In the genomic region with DNA sequence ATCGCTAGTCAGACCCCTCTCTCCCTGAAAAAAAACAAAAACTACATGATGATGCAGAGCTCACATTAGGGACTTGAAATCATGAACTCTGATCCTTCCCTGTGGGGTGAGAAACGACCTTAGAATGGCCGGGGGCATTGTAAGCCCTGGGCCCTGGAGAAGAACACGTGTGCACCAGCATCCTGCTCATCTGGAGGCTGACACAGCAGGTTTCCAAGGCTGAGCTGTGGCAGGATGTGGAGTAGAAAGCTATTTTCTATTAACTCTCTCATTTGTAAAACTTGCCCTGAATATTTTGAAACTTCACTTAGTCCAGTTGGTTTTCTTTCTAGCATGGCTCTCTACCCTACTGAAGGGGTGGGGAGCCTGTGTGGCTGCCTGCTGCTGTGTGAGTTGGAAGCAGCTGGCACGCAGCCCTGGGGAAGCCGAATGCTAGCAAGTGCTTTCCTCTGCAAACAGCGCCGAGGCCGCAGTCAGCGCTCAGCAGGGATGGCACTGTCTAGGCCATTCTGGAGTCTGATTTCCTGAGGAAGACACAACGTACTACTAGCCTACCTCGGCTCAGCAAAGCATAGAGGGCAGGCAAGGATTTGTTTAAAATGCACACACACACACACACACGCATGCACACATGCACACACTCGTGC, we compare ENCODE assay signal across 20 cellular contexts. TPM values are rescaled to one million over a fixed set of nuclear protein-coding genes. Genes with fewer than 3 reads are reported as not detected.
DNase-seq lines count a peak whose midpoint lies in the region; ATAC-seq and TF ChIP-seq lines count a peak whose summit lies in the region.
"Had no signal": no experiment of that assay in that cellular context is flagged by ENCODE, and none has a peak within 500 bp of the region (broad histone marks: within the 10 kb centered on the region; RNA-seq: fewer than 3 reads in every experiment).

No MANE protein-coding gene starts in this region.

- ATAC-seq in lower lobe of right lung = no peak
- ATAC-seq in GM18868 (IDR thresholded peaks at IDR 0.05; ENCODE audit: unreplicated experiment) = no peak
- no peak for ATAC-seq in sciatic nerve
- ATAC-seq: GM12878, Panc1, WTC11 had no signal

- no peak overlapping the region for H4K12ac ChIP-seq in trophoblast cell (ENCODE audit: low read depth, low read length)

- TF ChIP-seq CTCF in brain (conservative IDR thresholded peaks at IDR 0.05) = no peak
- TF ChIP-seq CTCF in lower lobe of right lung (IDR thresholded peaks at IDR 0.05) = no peak

- no peaks in the 10 kb centered on the region for H3K27me3 ChIP-seq in trophoblast cell (ENCODE audit: insufficient read depth, low read length)
- H3K27me3 ChIP-seq in lower lobe of right lung (ENCODE audit: low read depth) = peaks cover 5% of the 10 kb centered on the region
- H3K27me3 ChIP-seq: sigmoid colon, tibial artery had no signal

- H3K4me2 ChIP-seq in trophoblast cell (ENCODE audit: low read length) = no peak overlapping the region

- intact Hi-C loops in lower lobe of right lung (cut with DNase I) = no loop called here
- intact Hi-C loops in sciatic nerve (cut with DNase I) = no loop called here

- no peak overlapping the region for H2BK120ac ChIP-seq in trophoblast cell (ENCODE audit: insufficient read depth, low read length, poor library complexity)

- H3K79me1 ChIP-seq in trophoblast cell (ENCODE audit: low read length) = no peaks in the 10 kb centered on the region

- H3K9me3 Mint-ChIP-seq in brain = peaks cover 0 to 6% (median 4%) of the 10 kb centered on the region in 5 experiments
- H3K9me3 Mint-ChIP-seq: WTC11 had no signal

- H3K27ac ChIP-seq in trophoblast cell (ENCODE audit: low read depth, low read length) = no peak overlapping the region
- no peak overlapping the region for H3K27ac ChIP-seq in lower lobe of right lung
- H3K27ac ChIP-seq: sigmoid colon, tibial artery had no signal

- peak overlapping the region; percentile 19 for H3K23ac ChIP-seq in trophoblast cell (ENCODE audit: low read length)

- H3K4me1 ChIP-seq in trophoblast cell (ENCODE audit: control insufficient read depth in 1 of 2, insufficient read depth in 2 of 2, low read length in 2 of 2) (peaks cover 2 to 6% of the 10 kb centered on the region in 2 experiments), lower lobe of right lung (no peaks in the 10 kb centered on the region)
- H3K4me1 ChIP-seq: tibial artery had no signal

- H3K18ac ChIP-seq in trophoblast cell (ENCODE audit: low read length) = no peak overlapping the region

- H3K36me3 Mint-ChIP-seq in brain = peaks cover 4% of the 10 kb centered on the region
- H3K36me3 Mint-ChIP-seq: immature natural killer cell, WTC11 had no signal

- no peak overlapping the region for H2AFZ ChIP-seq in trophoblast cell (ENCODE audit: insufficient read depth, low read length, poor library complexity)

- H3K27ac Mint-ChIP-seq in brain = peak overlapping the region in 4 of 5 experiments; percentile 55 to 88 (median 62)
- H3K27ac Mint-ChIP-seq: CD4-positive, alpha-beta T cell; immature natural killer cell; WTC11 had no signal

- H3K4ac ChIP-seq in trophoblast cell (ENCODE audit: low read depth, low read length) = no peak overlapping the region

- peaks cover 51% of the 10 kb centered on the region for H3K4me1 Mint-ChIP-seq in brain
- H3K4me1 Mint-ChIP-seq: immature natural killer cell had no signal

- H2AK5ac ChIP-seq in trophoblast cell (ENCODE audit: low read length) = no peak overlapping the region

- H3K14ac ChIP-seq in trophoblast cell (ENCODE audit: low read length) = no peak overlapping the region

- no CpG with 5 or more reads among the region's 14 CpGs for WGBS in trophoblast cell (ENCODE audit: extremely low coverage, insufficient coverage, insufficient read length)

- H3K36me3 ChIP-seq in trophoblast cell (ENCODE audit: control insufficient read depth in 1 of 2, insufficient read depth in 2 of 2, low read length in 2 of 2) (peaks cover 0 to 1% of the 10 kb centered on the region in 2 experiments), lower lobe of right lung (no peaks in the 10 kb centered on the region)
- H3K36me3 ChIP-seq: sigmoid colon, tibial artery had no signal

- no peak overlapping the region for H3K9ac ChIP-seq in trophoblast cell (ENCODE audit: low read length)

- DNase-seq in DMS53 (lab: John Stamatoyannopoulos, UW) (peak; percentile 19), DMS53 treated with DMSO at 0.1 percent for 48 hours (lab: John Stamatoyannopoulos, UW; ENCODE audit: unreplicated experiment) (no peak), NCI-H2227 treated with DMSO at 0.1 percent for 48 hours (lab: John Stamatoyannopoulos, UW) (peak; percentile 1), trophoblast cell (no peak), lower lobe of right lung (no peak), sciatic nerve (ENCODE audit: low spot score) (no peak)
- DNase-seq: activated effector memory CD4-positive, alpha-beta T cell treated with Interleukin-2 at 50 U/mL for 16 hours; amniotic stem cell; CD4-positive, alpha-beta T cell; immature natural killer cell; NCI-H446; sigmoid colon; tibial artery had no signal

- no peaks in the 10 kb centered on the region for H3K27me3 Mint-ChIP-seq in brain
- H3K27me3 Mint-ChIP-seq: CD4-positive, alpha-beta T cell had no signal

- H3K79me2 ChIP-seq in trophoblast cell (ENCODE audit: control insufficient read depth, insufficient read depth, low read length, poor library complexity) = no peaks in the 10 kb centered on the region

- peak overlapping the region; percentile 52 for H3K4me3 ChIP-seq in trophoblast cell (ENCODE audit: low read depth, low read length)
- H3K4me3 ChIP-seq in lower lobe of right lung = no peak overlapping the region
- H3K4me3 ChIP-seq: GM12878, sigmoid colon, tibial artery had no signal

- no peak overlapping the region for H2BK12ac ChIP-seq in trophoblast cell (ENCODE audit: low read length)

- H2BK5ac ChIP-seq in trophoblast cell (ENCODE audit: low read depth, low read length, poor library complexity) = no peak overlapping the region

- no peak overlapping the region for H4K91ac ChIP-seq in trophoblast cell (ENCODE audit: low read depth, low read length)

- H3K9me3 ChIP-seq in trophoblast cell (ENCODE audit: insufficient read depth, low read depth, low read length) = no peaks in the 10 kb centered on the region
- no peaks in the 10 kb centered on the region for H3K9me3 ChIP-seq in lower lobe of right lung
- H3K9me3 ChIP-seq: sigmoid colon had no signal

- peak overlapping the region in 3 of 5 experiments; percentile 15 to 46 (median 33) for H3K4me3 Mint-ChIP-seq in brain
- H3K4me3 Mint-ChIP-seq: CD4-positive, alpha-beta T cell; immature natural killer cell; neural crest cell; WTC11 had no signal

- no peak overlapping the region for H4K8ac ChIP-seq in trophoblast cell (ENCODE audit: low read depth, low read length)

RNA-seq across cellular contexts. Expression of a gene that starts 58.0 kb away (rescaled TPM):
- 0.41 TPM for polyA plus RNA-seq in brain (ENCODE audit: insufficient read depth, low read depth, low replicate concordance)
- polyA plus RNA-seq in trophoblast cell (2013) = 4.3 and 5.4 TPM in 2 replicates
- total RNA-seq in lower lobe of right lung = not detected
- total RNA-seq in sciatic nerve = not detected
- total RNA-seq: CD4-positive, alpha-beta T cell; GM12878; LHCN-M2 had no signal
- polyA plus RNA-seq: immature natural killer cell had no signal

Comparison
In these comparisons a context has a peak if more than half of its experiments do, and no peak if none do; other contexts are left out.
1. DNase-seq: peak in DMS53 (single experiment) and NCI-H2227 treated with DMSO at 0.1 percent for 48 hours (single experiment); none in DMS53 treated with DMSO at 0.1 percent for 48 hours (single experiment), trophoblast cell (0 of 2), lower lobe of right lung (single experiment) and sciatic nerve (single experiment).